Comparison of ENCODE assay signal across 8 cellular contexts in genomic region chr20:59525500-59526241, GRCh38.
DNase-seq lines count a peak whose midpoint lies in the region; ATAC-seq, FAIRE-seq and TF ChIP-seq lines count a peak whose summit lies in the region.

No MANE protein-coding gene starts in this region.

- no peak overlapping the region for H3K4me3 ChIP-seq in MM.1S (ENCODE audit: low read length)
- H3K4me3 ChIP-seq in SU-DHL-6 (ENCODE audit: insufficient read depth, low read length, poor library complexity, severe bottlenecking) = no peak overlapping the region
- no peak overlapping the region for H3K4me3 ChIP-seq in mucosa of descending colon

- FAIRE-seq in urothelium cell line (lab: Jason Lieb, UNC) = peak; percentile 59

- intact Hi-C loops in Right ventricle myocardium inferior (cut with DNase I) = no loop called here
- intact Hi-C loops in cardiac septum (cut with DNase I) = no loop called here
- intact Hi-C loops in mucosa of descending colon (cut with DNase I, micrococcal nuclease) = no loop called here

- H3K9me2 ChIP-seq in MM.1S (replicated peaks; ENCODE audit: insufficient read depth, low read length) = no peaks in the 10 kb centered on the region
- no peaks in the 10 kb centered on the region for H3K9me2 ChIP-seq in SU-DHL-6 (replicated peaks; ENCODE audit: insufficient read depth, low read length)

- no peaks in the 10 kb centered on the region for H3K9me3 ChIP-seq in MM.1S (replicated peaks; ENCODE audit: insufficient read depth, low read length)
- H3K9me3 ChIP-seq in SU-DHL-6 (ENCODE audit: insufficient read depth, low read length) = no peaks in the 10 kb centered on the region
- no peaks in the 10 kb centered on the region for H3K9me3 ChIP-seq in mucosa of descending colon

- H3K4me2 ChIP-seq in MM.1S (ENCODE audit: low read depth, low read length) = no peak overlapping the region
- H3K4me2 ChIP-seq in SU-DHL-6 (ENCODE audit: low read depth, low read length, poor library complexity, severe bottlenecking) = no peak overlapping the region

- H3K4me1 ChIP-seq in MM.1S (ENCODE audit: low read length) (no peaks in the 10 kb centered on the region), mucosa of descending colon (ENCODE audit: low read depth) (no peaks in the 10 kb centered on the region)

- H3K27me3 ChIP-seq in MM.1S (replicated peaks; ENCODE audit: insufficient read depth, low read length) (peaks cover 90% of the 10 kb centered on the region), SU-DHL-6 (ENCODE audit: low read length) (no peaks in the 10 kb centered on the region)

- H3K27ac ChIP-seq in MM.1S (ENCODE audit: low read length) (no peak overlapping the region), SU-DHL-6 (ENCODE audit: low read depth, low read length) (no peak overlapping the region)

- peak; percentile 74 for DNase-seq in Right ventricle myocardium inferior (ENCODE audit: missing footprints)
- no peak for DNase-seq in cardiac septum (ENCODE audit: low spot score)
- peak; percentile 40 for DNase-seq in MM.1S
- peak; percentile 50 for DNase-seq in epidermal melanocyte (ENCODE audit: insufficient read length, low spot score)
- DNase-seq in mucosa of descending colon = peak in 2 of 3 donors; percentile 72 to 75
- DNase-seq in urothelium cell line (ENCODE audit: low spot score) = peak; percentile 89

- H3K79me2 ChIP-seq in MM.1S (ENCODE audit: low read length) (no peaks in the 10 kb centered on the region), SU-DHL-6 (ENCODE audit: insufficient read depth, low read length) (no peaks in the 10 kb centered on the region)

- H2AFZ ChIP-seq in MM.1S (ENCODE audit: low read length) = no peak overlapping the region
- no peak overlapping the region for H2AFZ ChIP-seq in SU-DHL-6 (ENCODE audit: low read depth, low read length, severe bottlenecking)

- H4K20me1 ChIP-seq in MM.1S (ENCODE audit: insufficient read depth, low read length) = no peaks in the 10 kb centered on the region
- H4K20me1 ChIP-seq in SU-DHL-6 (ENCODE audit: low read depth, low read length) = no peaks in the 10 kb centered on the region

- H3F3A ChIP-seq in MM.1S (ENCODE audit: insufficient read depth, low read length) (no peaks in the 10 kb centered on the region), SU-DHL-6 (ENCODE audit: insufficient read depth) (no peaks in the 10 kb centered on the region)

- H3K9ac ChIP-seq in MM.1S (ENCODE audit: low read length) = no peak overlapping the region
- H3K9ac ChIP-seq in SU-DHL-6 (ENCODE audit: low read length) = no peak overlapping the region

- H3K36me3 ChIP-seq in MM.1S (replicated peaks; ENCODE audit: insufficient read depth, low read length) (no peaks in the 10 kb centered on the region), SU-DHL-6 (ENCODE audit: low read length) (no peaks in the 10 kb centered on the region), mucosa of descending colon (ENCODE audit: low read depth) (no peaks in the 10 kb centered on the region)

- peak; percentile 60 for ATAC-seq in Right ventricle myocardium inferior
- peak; percentile 80 for ATAC-seq in mucosa of descending colon
- no peak for ATAC-seq in GM21576 (IDR thresholded peaks at IDR 0.05; ENCODE audit: unreplicated experiment)

- TF ChIP-seq CTCF in MM.1S (IDR thresholded peaks at IDR 0.05; ENCODE audit: low read length) = peak; percentile 82
- peak; percentile 68 for TF ChIP-seq CTCF in SU-DHL-6 (IDR thresholded peaks at IDR 0.05; ENCODE audit: insufficient read depth, low read length, poor library complexity, severe bottlenecking)
- TF ChIP-seq CTCF in mucosa of descending colon (IDR thresholded peaks at IDR 0.05) = peak; percentile 85
